In genomic region chr20:49324306-49324705, GRCh38 we compare ENCODE assay signal across 9 cellular contexts. TPM values are rescaled to one million over a fixed set of nuclear protein-coding genes. Genes with fewer than 3 reads are reported as not detected.
DNase-seq lines count a peak whose midpoint lies in the region; ATAC-seq, FAIRE-seq and TF ChIP-seq lines count a peak whose summit lies in the region.
"Had no signal": no experiment of that assay in that cellular context is flagged by ENCODE, and none has a peak within 500 bp of the region (broad histone marks: within the 10 kb centered on the region; RNA-seq: fewer than 3 reads in every experiment).

No MANE protein-coding gene starts in this region.

- no peaks in the 10 kb centered on the region for H3K9me3 Mint-ChIP-seq in activated T-helper 17 cell treated with anti-CD3 and anti-CD28 coated beads, Interleukin-2, amount 50 U/mL, for 72 hours
- H3K9me3 Mint-ChIP-seq: central memory CD8-positive, alpha-beta T cell had no signal

- H3K9me3 ChIP-seq in HepG2 (ENCODE audit: low read length), result no peaks in the 10 kb centered on the region
- H3K9me3 ChIP-seq in right lobe of liver, result no peaks in the 10 kb centered on the region
- H3K9me3 ChIP-seq in mesodermal cell (ENCODE audit: control insufficient read depth, low read length), result no peaks in the 10 kb centered on the region

- H3K27ac ChIP-seq in HepG2 (ENCODE audit: extremely low read length, insufficient read depth, low read length) (no peak overlapping the region), right lobe of liver (no peak overlapping the region), mesodermal cell (ENCODE audit: low read depth, low read length, severe bottlenecking) (peak overlapping the region; percentile 58)

- BruUV-seq in HepG2 (replicated peaks; lab: Mats Ljungman, UMichigan), result no TSS peak

- in situ Hi-C loops in HepG2 (cut with HindIII; ENCODE audit: extremely low pct_ligation_motif_present, low pct_unique_long_range_greater_than_20kb), result loop anchor here (5.0 kb wide), 1 partner anchor 77 kb away; no protein-coding TSS in a partner anchor

- CTCF ChIA-PET in HepG2 (lab: Yijun Ruan, JAX; ENCODE audit: low intra/inter-chr PET ratio, low total read pairs), result interaction anchor here (1.0 to 1.8 kb wide), 2 partner anchors 8 to 10 kb away, joined by 4 read pairs; no protein-coding TSS in a partner anchor

- TF ChIP-seq POLR2A in HepG2 (IDR thresholded peaks at IDR 0.05; ENCODE audit: insufficient read depth in 1 of 2, low read depth in 2 of 2, low read length in 2 of 2), result no peak
- TF ChIP-seq POLR2A in right lobe of liver (IDR thresholded peaks at IDR 0.05), result no peak

- H3K4me1 ChIP-seq in HepG2 (ENCODE audit: insufficient read depth, low read length) (no peaks in the 10 kb centered on the region), right lobe of liver (no peaks in the 10 kb centered on the region), mesodermal cell (ENCODE audit: control insufficient read depth, insufficient read depth, low read length, poor library complexity, severe bottlenecking) (no peaks in the 10 kb centered on the region)

- H3K36me3 ChIP-seq in HepG2 (replicated peaks in 1 of 2; ENCODE audit: control insufficient read depth in 1 of 2, insufficient read depth in 2 of 2, low read length in 2 of 2) (no peaks in the 10 kb centered on the region), right lobe of liver (no peaks in the 10 kb centered on the region), mesodermal cell (ENCODE audit: control insufficient read depth, insufficient read depth, low read length) (no peaks in the 10 kb centered on the region)

- TF ChIP-seq CTCF in HepG2 (CRISPR knock-in tag; IDR thresholded peaks at IDR 0.05) (no peak), right lobe of liver (IDR thresholded peaks at IDR 0.05) (no peak)

- no peaks in the 10 kb centered on the region for H3K36me3 Mint-ChIP-seq in activated T-helper 17 cell treated with anti-CD3 and anti-CD28 coated beads, Interleukin-2, amount 50 U/mL, for 72 hours (ENCODE audit: low read depth)

- H3K27me3 Mint-ChIP-seq in activated T-helper 17 cell treated with anti-CD3 and anti-CD28 coated beads, Interleukin-2, amount 50 U/mL, for 72 hours, result peaks cover 16% of the 10 kb centered on the region

- POLR2A ChIA-PET in HepG2 (lab: Yijun Ruan, JAX), result no interaction called here

- no peak for DNase-seq in HepG2 (ENCODE audit: low spot score)
- no peak for DNase-seq in right lobe of liver
- no peak for DNase-seq in posterior cingulate gyrus
- DNase-seq in medulla oblongata (ENCODE audit: extremely low spot score), result no peak
- DNase-seq in putamen (ENCODE audit: low spot score), result no peak
- DNase-seq: activated CD4-positive, CD25-positive, alpha-beta regulatory T cell had no signal

- no peak for TF ChIP-seq EP300 in HepG2 (IDR thresholded peaks at IDR 0.05; ENCODE audit: low read depth in 2 of 2, low read length in 2 of 2)
- no peak for TF ChIP-seq EP300 in HepG2 (CRISPR knock-in tag; IDR thresholded peaks at IDR 0.05; ENCODE audit: borderline replicate concordance)

- FAIRE-seq in HepG2 (lab: Jason Lieb, UNC), result no peak

- H3K27me3 ChIP-seq in HepG2 (ENCODE audit: control insufficient read depth in 1 of 2, insufficient read depth in 2 of 2, low read length in 2 of 2) (peaks cover 8 to 75% of the 10 kb centered on the region in 2 experiments), right lobe of liver (peaks cover 0 to 12% of the 10 kb centered on the region in 2 donors)

- no peaks in the 10 kb centered on the region for H3K79me2 ChIP-seq in HepG2 (ENCODE audit: insufficient read depth, low read length)

- no peak for ATAC-seq in HepG2
- ATAC-seq in right lobe of liver, result no peak
- ATAC-seq in activated T-helper 17 cell treated with anti-CD3 and anti-CD28 coated beads, Interleukin-2, amount 50 U/mL, for 72 hours (replicated peaks), result no peak

- 16% methylated on average over 5 of the region's 5 CpGs for WGBS in HepG2 (ENCODE audit: low lambda C conversion rate)
- WGBS in right lobe of liver (ENCODE audit: insufficient coverage, low coverage, low lambda C conversion rate, missing lambda C conversion rate), result 70% methylated on average over 5 of the region's 5 CpGs
- 91 to 97% methylated on average over 3 to 5 of the region's 5 CpGs for WGBS in mesodermal cell (ENCODE audit: insufficient coverage in 2 of 2), 2 experiments

- H3K27ac Mint-ChIP-seq in activated T-helper 17 cell treated with anti-CD3 and anti-CD28 coated beads, Interleukin-2, amount 50 U/mL, for 72 hours, result peak overlapping the region; percentile 29

- intact Hi-C loops in HepG2 (cut with micrococcal nuclease; ENCODE audit: unreplicated experiment) (no loop called here), right lobe of liver (cut with DNase I) (loop anchor here in 1 of 2 donors (10.0 kb wide), 1 partner anchor 280 kb away; no protein-coding TSS in a partner anchor), posterior cingulate gyrus (cut with DNase I) (loop anchor here (5.0 kb wide), 1 partner anchor 77 kb away; no protein-coding TSS in a partner anchor)

- no peaks in the 10 kb centered on the region for H4K20me1 ChIP-seq in HepG2 (ENCODE audit: insufficient read depth, low read length)

- H3K9ac ChIP-seq in HepG2 (ENCODE audit: insufficient read depth, low read depth, low read length), result no peak overlapping the region

- no peak overlapping the region for H2AFZ ChIP-seq in HepG2 (ENCODE audit: low read length)

- no peak for TF ChIP-seq RAD21 in HepG2 (CRISPR knock-in tag; IDR thresholded peaks at IDR 0.05)

- H3K4me1 Mint-ChIP-seq in activated T-helper 17 cell treated with anti-CD3 and anti-CD28 coated beads, Interleukin-2, amount 50 U/mL, for 72 hours, result peaks cover 14% of the 10 kb centered on the region

- H3K4me2 ChIP-seq in HepG2 (ENCODE audit: low read depth, low read length), result no peak overlapping the region

- H3K4me3 ChIP-seq in HepG2 (replicated peaks in 1 of 3; ENCODE audit: insufficient read depth in 1 of 3, low read depth in 2 of 3, low read length in 3 of 3) (no peak overlapping the region), right lobe of liver (no peak overlapping the region), mesodermal cell (ENCODE audit: extremely low read depth, insufficient read depth, low read length, poor library complexity, severe bottlenecking) (no peak overlapping the region)

- no peak overlapping the region for H3K4me3 Mint-ChIP-seq in activated T-helper 17 cell treated with anti-CD3 and anti-CD28 coated beads, Interleukin-2, amount 50 U/mL, for 72 hours
- H3K4me3 Mint-ChIP-seq: central memory CD8-positive, alpha-beta T cell had no signal

TF ChIP-seq in HepG2, 621 proteins besides CTCF, POLR2A, EP300 and RAD21 (continues in another document):
- TF ChIP-seq ATF6 (CRISPR knock-in tag; conservative IDR thresholded peaks at IDR 0.05), result no peak
- no peak for TF ChIP-seq ZNF546 (CRISPR knock-in tag; conservative IDR thresholded peaks at IDR 0.05)
- 0 out of 2 replicates have a peak, but pooled peaks have one; percentile 23 for TF ChIP-seq NFIB (CRISPR knock-in tag; IDR thresholded peaks at IDR 0.05; ENCODE audit: borderline replicate concordance)
- TF ChIP-seq ZNF563 (CRISPR knock-in tag; IDR thresholded peaks at IDR 0.05), result no peak
- TF ChIP-seq ARNT (IDR thresholded peaks at IDR 0.05), result no peak

RNA-seq across cellular contexts. Expression of gene ZNFX1, which starts 46.4 kb away (rescaled TPM):
- 11.1 and 15.9 TPM in 2 replicates for total RNA-seq in HepG2 (2016; rRNA removed; fragmentation: Illumina TruSeq; extraction: Trizol)
- total RNA-seq in HepG2 (2016; cell fraction: cytosol; rRNA removed; fragmentation: Illumina TruSeq; extraction: Trizol; ENCODE audit: low read depth), result 6.3 and 6.5 TPM in 2 replicates
- 11.0 and 12.7 TPM in 2 replicates for total RNA-seq in HepG2 (2016; cell fraction: insoluble cytoplasmic fraction; rRNA removed; fragmentation: Illumina TruSeq; extraction: Trizol)
- total RNA-seq in HepG2 (2016; cell fraction: membrane; rRNA removed; fragmentation: Illumina TruSeq; extraction: Trizol), result 9.7 and 10.8 TPM in 2 replicates
- total RNA-seq in HepG2 (2016; cell fraction: nucleus; rRNA removed; fragmentation: Illumina TruSeq; extraction: Trizol), result 14.7 and 16.0 TPM in 2 replicates
- 2.9 and 3.5 TPM in 2 replicates for polyA plus RNA-seq in HepG2 (2011; rRNA removed)
- 2.2 and 3.5 TPM in 2 replicates for polyA plus RNA-seq in HepG2 (2011; cell fraction: cytosol; rRNA removed)
- 4.5 and 5.9 TPM in 2 replicates for polyA plus RNA-seq in HepG2 (2011; cell fraction: nucleus; rRNA removed)
- polyA plus RNA-seq in HepG2 (2012), result 5.3 and 8.2 TPM in 2 replicates
- 1.1 and 1.4 TPM in 2 replicates for polyA plus RNA-seq in HepG2 (2016; cell fraction: cytosol; fragmentation: Illumina TruSeq; extraction: Trizol; ENCODE audit: low read depth)
- polyA plus RNA-seq in HepG2 (2016; cell fraction: insoluble cytoplasmic fraction; fragmentation: Illumina TruSeq; extraction: Trizol; ENCODE audit: low read depth), result 5.1 and 6.1 TPM in 2 replicates
- 2.2 TPM in 2 replicates for polyA plus RNA-seq in HepG2 (2016; cell fraction: membrane; fragmentation: Illumina TruSeq; extraction: Trizol; ENCODE audit: low read depth)
- 16.4 and 18.7 TPM in 2 replicates for polyA plus RNA-seq in HepG2 (2016; cell fraction: nucleus; fragmentation: Illumina TruSeq; extraction: Trizol; ENCODE audit: insufficient read depth, low read depth)
- 10.7 and 26.2 TPM in 2 replicates for polyA minus RNA-seq in HepG2 (2011; rRNA and poly(A)+ RNA removed; ENCODE audit: low replicate concordance)
- 5.7 and 8.7 TPM in 2 replicates for polyA minus RNA-seq in HepG2 (2011; cell fraction: cytosol; rRNA and poly(A)+ RNA removed)
- polyA minus RNA-seq in HepG2 (2011; cell fraction: nucleus; rRNA and poly(A)+ RNA removed), result 17.6 and 27.1 TPM in 2 replicates
- 10 to 100 TPM in 5 of 6 experiments, 1 to 10 TPM in 1; 9.3 to 17.5 (median 13.9) TPM for total RNA-seq in right lobe of liver
- total RNA-seq in activated T-helper 17 cell treated with anti-CD3 and anti-CD28 coated beads, Interleukin-2, amount 50 U/mL, for 72 hours, result 10 to 100 TPM; 32.8 to 54.9 TPM
- polyA plus RNA-seq in mesodermal cell (2013, experiment 1 of 2), result 8.4 TPM
- 7.6 TPM for polyA plus RNA-seq in mesodermal cell (2013, experiment 2 of 2)
